ENCODE assay signal across 20 cellular contexts in genomic region chr1:52672946-52673345, GRCh38. TPM values are rescaled to one million over a fixed set of nuclear protein-coding genes. Genes with fewer than 3 reads are reported as not detected.
DNase-seq lines count a peak whose midpoint lies in the region; ATAC-seq, FAIRE-seq and TF ChIP-seq lines count a peak whose summit lies in the region.
"Had no signal": no experiment of that assay in that cellular context is flagged by ENCODE, and none has a peak within 500 bp of the region (broad histone marks: within the 10 kb centered on the region; RNA-seq: fewer than 3 reads in every experiment).

No MANE protein-coding gene starts in this region.

- peaks cover 0 to 3% (median 0%) of the 10 kb centered on the region in 11 experiments; a peak in 1 of 22 replicates for H3K9me3 ChIP-seq in BLaER1 treated with 17β-estradiol and CSF1 and Interleukin-3, amounts not matched to agents 10 nM and 100 nM (replicated peaks in 1 of 11)
- H3K9me3 ChIP-seq in Loucy (ENCODE audit: insufficient read depth, low read depth, low read length) (no peaks in the 10 kb centered on the region), endothelial cell of umbilical vein (replicated peaks; ENCODE audit: control insufficient read depth, insufficient read depth, low read length) (no peaks in the 10 kb centered on the region), neuronal stem cell (replicated peaks in 1 of 2; ENCODE audit: control insufficient read depth in 2 of 2, insufficient read depth in 1 of 2, low read depth in 1 of 2, low read length in 2 of 2) (no peaks in the 10 kb centered on the region), WERI-Rb-1 (ENCODE audit: severe bottlenecking) (no peaks in the 10 kb centered on the region)
- H3K9me3 ChIP-seq: Peyer's patch had no signal

- peak overlapping the region; percentile 81 for H2AK5ac ChIP-seq in neuronal stem cell (ENCODE audit: low read depth, low read length)

- no peaks in the 10 kb centered on the region for H3K9me1 ChIP-seq in endothelial cell of umbilical vein (replicated peaks; ENCODE audit: control insufficient read depth, extremely low read depth, insufficient read depth, low read length)

- H3K9ac ChIP-seq in BLaER1 treated with 17β-estradiol and CSF1 and Interleukin-3, amounts not matched to agents 10 nM and 100 nM, result peak overlapping the region in 6 of 11 experiments; percentile 4 to 58 (median 33); a peak in 8 of 22 replicates
- H3K9ac ChIP-seq in Loucy (ENCODE audit: low read depth, low read length, poor library complexity, severe bottlenecking) (peak overlapping the region; percentile 6), endothelial cell of umbilical vein (replicated peaks; ENCODE audit: extremely low read depth, insufficient read depth, low read length) (no peak overlapping the region), neuronal stem cell (ENCODE audit: low read depth, low read length, poor library complexity) (no peak overlapping the region)

- H3K27ac ChIP-seq in BLaER1 treated with 17β-estradiol and CSF1 and Interleukin-3, amounts not matched to agents 10 nM and 100 nM, result peak overlapping the region in 8 of 11 experiments; percentile 28 to 90 (median 61); a peak in 15 of 22 replicates
- H3K27ac ChIP-seq in endothelial cell of umbilical vein (ENCODE audit: insufficient read depth, low read depth, low read length), result no peak overlapping the region
- peak overlapping the region; percentile 5 for H3K27ac ChIP-seq in neuronal stem cell (replicated peaks; ENCODE audit: low read length)
- no peak overlapping the region for H3K27ac ChIP-seq in WERI-Rb-1
- H3K27ac ChIP-seq: Peyer's patch, skin epidermis had no signal

- CTCF ChIA-PET in endothelial cell of umbilical vein (lab: Charles Lee), result no interaction called here

- no peak overlapping the region for H3K4me3 Mint-ChIP-seq in mesothelial cell of epicardium
- H3K4me3 Mint-ChIP-seq: activated CD8-positive, alpha-beta T cell treated with anti-CD3 and anti-CD28 coated beads for 36 hours; activated naive CD8-positive, alpha-beta T cell; activated T-cell treated with anti-CD3 and anti-CD28 coated beads, Interleukin-2, amount 50 U/mL, for 72 hours had no signal

- H3K4ac ChIP-seq in neuronal stem cell (ENCODE audit: low read length), result no peak overlapping the region

- H4K91ac ChIP-seq in neuronal stem cell (ENCODE audit: low read depth, low read length, poor library complexity), result no peak overlapping the region

- no peaks in the 10 kb centered on the region for H3K9me3 Mint-ChIP-seq in mesothelial cell of epicardium
- H3K9me3 Mint-ChIP-seq: activated CD8-positive, alpha-beta T cell treated with anti-CD3 and anti-CD28 coated beads for 36 hours; activated T-cell treated with anti-CD3 and anti-CD28 coated beads, Interleukin-2, amount 50 U/mL, for 72 hours had no signal

- no peak overlapping the region for H4K8ac ChIP-seq in neuronal stem cell (ENCODE audit: low read depth, low read length)

- H3K4me1 Mint-ChIP-seq in mesothelial cell of epicardium, result peaks cover 21% of the 10 kb centered on the region

- H2AFZ ChIP-seq in Loucy (ENCODE audit: low read length), result peak overlapping the region; percentile 77
- H2AFZ ChIP-seq in endothelial cell of umbilical vein (ENCODE audit: low read depth, low read length), result peak overlapping the region; percentile 68
- H2AFZ ChIP-seq in neuronal stem cell (ENCODE audit: low read length), result peak overlapping the region; percentile 76

- POLR2A ChIA-PET in endothelial cell of umbilical vein (lab: Charles Lee), result no interaction called here

- H3K14ac ChIP-seq in neuronal stem cell (ENCODE audit: low read length), result no peak overlapping the region

- H2BK12ac ChIP-seq in neuronal stem cell (ENCODE audit: low read length), result no peak overlapping the region

- TF ChIP-seq CTCF in Loucy (conservative IDR thresholded peaks at IDR 0.05; ENCODE audit: low read length) (no peak), endothelial cell of umbilical vein (IDR thresholded peaks at IDR 0.05; ENCODE audit: extremely low read depth in 1 of 2, insufficient read depth in 1 of 2, low read depth in 1 of 2, low read length in 2 of 2) (no peak), mesothelial cell of epicardium (IDR thresholded peaks at IDR 0.05; ENCODE audit: unreplicated experiment) (no peak), WERI-Rb-1 (IDR thresholded peaks at IDR 0.05; ENCODE audit: low read depth, low read length) (no peak)

- H2BK5ac ChIP-seq in neuronal stem cell (ENCODE audit: low read length), result no peak overlapping the region

- peaks cover 0 to 51% (median 25%) of the 10 kb centered on the region in 11 experiments; a peak in 16 of 22 replicates for H3K36me3 ChIP-seq in BLaER1 treated with 17β-estradiol and CSF1 and Interleukin-3, amounts not matched to agents 10 nM and 100 nM
- H3K36me3 ChIP-seq in Loucy (ENCODE audit: insufficient read depth, low read length) (no peaks in the 10 kb centered on the region), endothelial cell of umbilical vein (ENCODE audit: control insufficient read depth in 2 of 2, extremely low read depth in 1 of 2, insufficient read depth in 2 of 2, low read length in 2 of 2) (no peaks in the 10 kb centered on the region), neuronal stem cell (replicated peaks in 1 of 2; ENCODE audit: control insufficient read depth in 2 of 2, insufficient read depth in 2 of 2, low read length in 2 of 2) (no peaks in the 10 kb centered on the region), WERI-Rb-1 (no peaks in the 10 kb centered on the region)
- H3K36me3 ChIP-seq: Peyer's patch had no signal

- H3K27me3 Mint-ChIP-seq in mesothelial cell of epicardium (ENCODE audit: low read depth), result no peaks in the 10 kb centered on the region
- H3K27me3 Mint-ChIP-seq: activated CD8-positive, alpha-beta T cell treated with anti-CD3 and anti-CD28 coated beads for 36 hours; activated naive CD8-positive, alpha-beta T cell had no signal

- DNase-seq in endothelial cell of umbilical vein (ENCODE audit: low read depth, low spot score) (no peak), neuronal stem cell (ENCODE audit: low spot score) (no peak), mesothelial cell of epicardium (ENCODE audit: low spot score in 2 of 2, unreplicated experiment in 2 of 2) (no peak), WERI-Rb-1 (no peak)
- DNase-seq: activated CD8-positive, alpha-beta T cell treated with anti-CD3 and anti-CD28 coated beads for 36 hours; activated T-cell treated with anti-CD3 and anti-CD28 coated beads, Interleukin-2, amount 50 U/mL, for 72 hours; DMS53; KBM-7; NCI-H1092 treated with DMSO at 0.1 percent for 48 hours; NCI-H774; Peyer's patch had no signal

- H3K36me3 Mint-ChIP-seq in mesothelial cell of epicardium, result no peaks in the 10 kb centered on the region

- H3K18ac ChIP-seq in neuronal stem cell (ENCODE audit: low read length), result peak overlapping the region; percentile 50

- H2BK120ac ChIP-seq in neuronal stem cell (ENCODE audit: low read depth, low read length), result peak overlapping the region; percentile 11

- no peaks in the 10 kb centered on the region for H3K27me3 ChIP-seq in BLaER1 treated with 17β-estradiol and CSF1 and Interleukin-3, amounts not matched to agents 10 nM and 100 nM
- H3K27me3 ChIP-seq in Loucy (ENCODE audit: insufficient read depth, low read length, poor library complexity, severe bottlenecking), result no peaks in the 10 kb centered on the region
- H3K27me3 ChIP-seq in endothelial cell of umbilical vein (ENCODE audit: control insufficient read depth in 2 of 2, insufficient read depth in 2 of 2, low read length in 2 of 2), result no peaks in the 10 kb centered on the region
- no peaks in the 10 kb centered on the region for H3K27me3 ChIP-seq in neuronal stem cell (ENCODE audit: control insufficient read depth in 3 of 3, insufficient read depth in 3 of 3, low read depth in 1 of 3, low read length in 3 of 3)
- H3K27me3 ChIP-seq in WERI-Rb-1 (ENCODE audit: insufficient read depth, low read depth, severe bottlenecking), result no peaks in the 10 kb centered on the region
- H3K27me3 ChIP-seq: Peyer's patch had no signal

- H3K27ac Mint-ChIP-seq in mesothelial cell of epicardium, result no peak overlapping the region
- H3K27ac Mint-ChIP-seq: activated CD8-positive, alpha-beta T cell treated with anti-CD3 and anti-CD28 coated beads for 36 hours; activated naive CD8-positive, alpha-beta T cell; activated T-cell treated with anti-CD3 and anti-CD28 coated beads, Interleukin-2, amount 50 U/mL, for 72 hours had no signal

- FAIRE-seq in endothelial cell of umbilical vein (lab: Jason Lieb, UNC), result no peak
- FAIRE-seq: H54 had no signal

- H3K4me2 ChIP-seq in BLaER1 treated with 17β-estradiol and CSF1 and Interleukin-3, amounts not matched to agents 10 nM and 100 nM, result peak overlapping the region in 7 of 11 experiments; percentile 17 to 81 (median 77); a peak in 13 of 22 replicates
- H3K4me2 ChIP-seq in Loucy (ENCODE audit: low read depth, low read length, poor library complexity, severe bottlenecking) (no peak overlapping the region), endothelial cell of umbilical vein (ENCODE audit: insufficient read depth, low read length) (no peak overlapping the region), neuronal stem cell (ENCODE audit: insufficient read depth, low read length, poor library complexity, severe bottlenecking) (no peak overlapping the region)

- dilution Hi-C loops in endothelial cell of umbilical vein (cut with MboI; ENCODE audit: extremely low pct_ligation_motif_present, low sequenced_read_pairs), result no loop called here

- no peak overlapping the region for H3K23ac ChIP-seq in neuronal stem cell (ENCODE audit: low read depth, low read length, poor library complexity)

- H3K4me1 ChIP-seq in BLaER1 treated with 17β-estradiol and CSF1 and Interleukin-3, amounts not matched to agents 10 nM and 100 nM, result peaks cover 25 to 83% (median 63%) of the 10 kb centered on the region in 10 experiments
- H3K4me1 ChIP-seq in Loucy (ENCODE audit: insufficient read depth, low read length, poor library complexity, severe bottlenecking) (peaks cover 40% of the 10 kb centered on the region), endothelial cell of umbilical vein (ENCODE audit: control insufficient read depth, extremely low read depth, insufficient read depth, low read length) (peaks cover 11% of the 10 kb centered on the region), neuronal stem cell (ENCODE audit: control insufficient read depth in 2 of 2, insufficient read depth in 1 of 2, low read depth in 1 of 2, low read length in 2 of 2) (peaks cover 0 to 2% of the 10 kb centered on the region in 2 donors)
- H3K4me1 ChIP-seq: Peyer's patch had no signal

- H2BK15ac ChIP-seq in neuronal stem cell (ENCODE audit: low read length), result peak overlapping the region; percentile 76

- no peaks in the 10 kb centered on the region for H3K79me1 ChIP-seq in neuronal stem cell (ENCODE audit: low read depth, low read length)

- ATAC-seq in GM18858 (IDR thresholded peaks at IDR 0.05; ENCODE audit: unreplicated experiment), result no peak
- ATAC-seq: activated CD8-positive, alpha-beta T cell treated with anti-CD3 and anti-CD28 coated beads for 36 hours; activated T-cell treated with anti-CD3 and anti-CD28 coated beads, Interleukin-2, amount 50 U/mL, for 72 hours had no signal

- no CpG with 5 or more reads among the region's 1 CpG for WGBS in neuronal stem cell (ENCODE audit: extremely low coverage in 2 of 2, insufficient read length in 2 of 2, insufficient replicate concordance in 1 of 2), 2 donors

- intact Hi-C loops in endothelial cell of umbilical vein (cut with micrococcal nuclease), result no loop called here

- H3K4me3 ChIP-seq in BLaER1 treated with 17β-estradiol and CSF1 and Interleukin-3, amounts not matched to agents 10 nM and 100 nM, result no peak overlapping the region
- H3K4me3 ChIP-seq in Loucy (ENCODE audit: low read length, poor library complexity, severe bottlenecking) (no peak overlapping the region), endothelial cell of umbilical vein (replicated peaks in 1 of 3; ENCODE audit: insufficient read depth in 1 of 3, low read depth in 1 of 3, low read length in 3 of 3) (no peak overlapping the region), neuronal stem cell (ENCODE audit: low read length in 2 of 2) (peak overlapping the region in 1 of 2 donors; percentile 46), WERI-Rb-1 (ENCODE audit: low read depth, low read length) (no peak overlapping the region)
- H3K4me3 ChIP-seq: Peyer's patch, skin epidermis had no signal

- no TSS peak for BruUV-seq in endothelial cell of umbilical vein (replicated peaks; lab: Mats Ljungman, UMichigan)

- H3K9me2 ChIP-seq in Loucy (replicated peaks; ENCODE audit: low read depth, low read length), result no peaks in the 10 kb centered on the region

- no peaks in the 10 kb centered on the region for H3F3A ChIP-seq in Loucy (ENCODE audit: low read depth)

- H3K79me2 ChIP-seq in Loucy (ENCODE audit: insufficient read depth, low read length) (no peaks in the 10 kb centered on the region), endothelial cell of umbilical vein (ENCODE audit: control insufficient read depth, insufficient read depth, low read length) (no peaks in the 10 kb centered on the region)

- no peaks in the 10 kb centered on the region for H4K20me1 ChIP-seq in BLaER1 treated with 17β-estradiol and CSF1 and Interleukin-3, amounts not matched to agents 10 nM and 100 nM
- H4K20me1 ChIP-seq in Loucy (ENCODE audit: insufficient read depth, low read length, poor library complexity, severe bottlenecking), result no peaks in the 10 kb centered on the region
- no peaks in the 10 kb centered on the region for H4K20me1 ChIP-seq in endothelial cell of umbilical vein (replicated peaks; ENCODE audit: control insufficient read depth, extremely low read depth, insufficient read depth, low read length)

- no peak for TF ChIP-seq POLR2A in endothelial cell of umbilical vein (IDR thresholded peaks at IDR 0.05; ENCODE audit: low read depth, low read length)

RNA-seq across cellular contexts. Expression of gene COA7, which starts 25.2 kb away (rescaled TPM):
- total RNA-seq in endothelial cell of umbilical vein, result 28.6 and 30.6 TPM in 2 replicates
- 10.7 and 11.7 TPM in 2 replicates for polyA plus RNA-seq in endothelial cell of umbilical vein
- 14.3 and 17.5 TPM in 2 replicates for polyA plus RNA-seq in endothelial cell of umbilical vein (2011; cell fraction: cytosol; rRNA removed)
- polyA plus RNA-seq in endothelial cell of umbilical vein (2011; cell fraction: nucleus; rRNA removed), result 5.4 and 5.8 TPM in 2 replicates
- 17.5 and 30.5 TPM in 2 replicates for polyA plus RNA-seq in endothelial cell of umbilical vein (2012)
- polyA minus RNA-seq in endothelial cell of umbilical vein, result 18.3 and 22.1 TPM in 2 replicates
- polyA minus RNA-seq in endothelial cell of umbilical vein (2011; cell fraction: cytosol; rRNA and poly(A)+ RNA removed), result 19.4 TPM
- polyA minus RNA-seq in endothelial cell of umbilical vein (2011; cell fraction: nucleus; rRNA and poly(A)+ RNA removed), result 1.9 and 3.6 TPM in 2 replicates
- 8.4 TPM for polyA plus RNA-seq in neuronal stem cell (2013, experiment 1 of 2)
- polyA plus RNA-seq in neuronal stem cell (2013, experiment 2 of 2), result 8.4 TPM
- total RNA-seq in mesothelial cell of epicardium, result 21.5 to 23.5 TPM (median 21.7 TPM) in 3 replicates

RNA-seq across cellular contexts. Expression of gene SHISAL2A, which starts 40.0 kb away (rescaled TPM):
- total RNA-seq in endothelial cell of umbilical vein (not detected in 2 replicates), mesothelial cell of epicardium (0.99 to 1.4 TPM (median 1.4 TPM) in 3 replicates)
- not detected in 2 replicates for polyA plus RNA-seq in endothelial cell of umbilical vein
- polyA plus RNA-seq in endothelial cell of umbilical vein (2011; cell fraction: cytosol; rRNA removed), result not detected in 2 replicates
- polyA plus RNA-seq in endothelial cell of umbilical vein (2011; cell fraction: nucleus; rRNA removed), result not detected in 2 replicates
- not detected in 2 replicates for polyA plus RNA-seq in endothelial cell of umbilical vein (2012)
- not detected in 2 replicates for polyA minus RNA-seq in endothelial cell of umbilical vein
- not detected for polyA minus RNA-seq in endothelial cell of umbilical vein (2011; cell fraction: cytosol; rRNA and poly(A)+ RNA removed)
- polyA minus RNA-seq in endothelial cell of umbilical vein (2011; cell fraction: nucleus; rRNA and poly(A)+ RNA removed), result not detected in 2 replicates
- polyA plus RNA-seq in neuronal stem cell (2013, experiment 1 of 2), result 1.5 TPM
- polyA plus RNA-seq in neuronal stem cell (2013, experiment 2 of 2), result 1.7 TPM
- total RNA-seq: fibroblast of lung, kidney epithelial cell, osteocyte had no signal
- polyA plus RNA-seq: fibroblast of lung had no signal

RNA-seq across cellular contexts. Expression of gene ZYG11B, which starts 53.3 kb away (rescaled TPM):
- 27.0 and 27.2 TPM in 2 replicates for total RNA-seq in endothelial cell of umbilical vein
- 7.3 and 8.2 TPM in 2 replicates for polyA plus RNA-seq in endothelial cell of umbilical vein
- 7.5 and 8.1 TPM in 2 replicates for polyA plus RNA-seq in endothelial cell of umbilical vein (2011; cell fraction: cytosol; rRNA removed)
- polyA plus RNA-seq in endothelial cell of umbilical vein (2011; cell fraction: nucleus; rRNA removed), result 8.5 and 10.3 TPM in 2 replicates
- polyA plus RNA-seq in endothelial cell of umbilical vein (2012), result 9.2 and 12.6 TPM in 2 replicates
- polyA minus RNA-seq in endothelial cell of umbilical vein, result 47.1 and 49.6 TPM in 2 replicates
- 11.8 TPM for polyA minus RNA-seq in endothelial cell of umbilical vein (2011; cell fraction: cytosol; rRNA and poly(A)+ RNA removed)
- polyA minus RNA-seq in endothelial cell of umbilical vein (2011; cell fraction: nucleus; rRNA and poly(A)+ RNA removed), result 27.5 and 43.5 TPM in 2 replicates
- polyA plus RNA-seq in neuronal stem cell (2013, experiment 1 of 2), result 15.9 TPM
- polyA plus RNA-seq in neuronal stem cell (2013, experiment 2 of 2), result 16.4 TPM
- total RNA-seq in mesothelial cell of epicardium, result 31.9 to 32.5 TPM (median 32.5 TPM) in 3 replicates

Comparison
In these comparisons a context has a peak if more than half of its experiments do, and no peak if none do; other contexts are left out.
1. H3K27ac ChIP-seq: peak in BLaER1 treated with 17β-estradiol and CSF1 and Interleukin-3, amounts not matched to agents 10 nM and 100 nM (8 of 11) and neuronal stem cell (single experiment); none in endothelial cell of umbilical vein (single experiment) and WERI-Rb-1 (single experiment).
2. H3K4me2 ChIP-seq: peak in BLaER1 treated with 17β-estradiol and CSF1 and Interleukin-3, amounts not matched to agents 10 nM and 100 nM (7 of 11); none in Loucy (single experiment), endothelial cell of umbilical vein (single experiment) and neuronal stem cell (single experiment).
3. H3K9ac ChIP-seq: peak in BLaER1 treated with 17β-estradiol and CSF1 and Interleukin-3, amounts not matched to agents 10 nM and 100 nM (6 of 11) and Loucy (single experiment); none in endothelial cell of umbilical vein (single experiment) and neuronal stem cell (single experiment).
4. Peak in every context shown above with its lines, with median percentiles within 50 percentile points of each other: H2AFZ ChIP-seq.